In the genomic region with DNA sequence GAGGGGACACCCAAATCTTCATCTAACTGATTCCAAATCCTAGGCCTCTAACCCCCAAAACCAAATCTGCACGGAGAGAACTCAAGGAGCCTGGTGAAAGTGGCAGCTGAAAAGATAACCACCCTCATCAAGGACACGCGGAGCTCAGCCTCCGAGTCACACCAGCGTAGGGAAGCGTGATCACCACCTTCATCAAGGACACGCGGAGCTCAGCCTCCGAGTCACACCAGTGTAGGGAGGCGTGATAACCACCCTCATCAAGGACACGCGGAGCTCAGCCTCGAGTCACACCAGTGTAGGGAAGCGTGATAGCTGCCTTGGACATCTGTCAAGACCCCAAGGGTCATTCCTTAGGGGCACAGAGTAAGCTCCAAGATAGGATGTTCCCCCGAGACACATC, we compare ENCODE assay signal across 6 cellular contexts. TPM values are rescaled to one million over a fixed set of nuclear protein-coding genes. Genes with fewer than 3 reads are reported as not detected.
"Had no signal": no experiment of that assay in that cellular context is flagged by ENCODE, and none has a peak within 500 bp of the region (broad histone marks: within the 10 kb centered on the region; RNA-seq: fewer than 3 reads in every experiment).

No MANE protein-coding gene starts in this region.

- H3K4me3 ChIP-seq: GM23338, K562 had no signal

- DNase-seq: H7, HCEC 1CT, IMR-90 had no signal

RNA-seq across cellular contexts. Expression of a gene that starts 29.3 kb away (rescaled TPM):
- total RNA-seq: GM23338, H4, H7, IMR-90, K562 had no signal
- polyA plus RNA-seq: GM23338, IMR-90, K562 had no signal

RNA-seq across cellular contexts. Expression of a gene that starts 33.3 kb away (rescaled TPM):
- total RNA-seq: GM23338, H4, H7, IMR-90, K562 had no signal
- polyA plus RNA-seq: GM23338, IMR-90, K562 had no signal

RNA-seq across cellular contexts. Expression of a gene that starts 47.4 kb away (rescaled TPM):
- total RNA-seq: GM23338, IMR-90 had no signal
- polyA plus RNA-seq: IMR-90 had no signal

RNA-seq across cellular contexts. Expression of a gene that starts 55.1 kb away (rescaled TPM):
- total RNA-seq: GM23338 had no signal
